Comparison of ENCODE assay signal across 8 cellular contexts in genomic region chr7:158818325-158819213, GRCh38. TPM values are rescaled to one million over a fixed set of nuclear protein-coding genes. Genes with fewer than 3 reads are reported as not detected.
DNase-seq lines count a peak whose midpoint lies in the region; ATAC-seq, FAIRE-seq and TF ChIP-seq lines count a peak whose summit lies in the region.

No MANE protein-coding gene starts in this region.

- H3K36me3 ChIP-seq in Karpas-422 (ENCODE audit: insufficient read depth, low read length), result no peaks in the 10 kb centered on the region
- peaks cover 0 to 5% of the 10 kb centered on the region in 2 donors for H3K36me3 ChIP-seq in left lung

- intact Hi-C loops in left lung (cut with DNase I), result no loop called here

- H3K4me1 ChIP-seq in Karpas-422 (ENCODE audit: low read length) (peaks cover 80% of the 10 kb centered on the region), left lung (peaks cover 48 to 85% of the 10 kb centered on the region in 2 donors)

- H3K27me3 ChIP-seq in Karpas-422 (ENCODE audit: low read length), result no peaks in the 10 kb centered on the region
- no peaks in the 10 kb centered on the region for H3K27me3 ChIP-seq in left lung

- peak; percentile 97 for FAIRE-seq in H54 (lab: Jason Lieb, UNC)

- H3K9me3 ChIP-seq in Karpas-422 (ENCODE audit: low read length), result no peaks in the 10 kb centered on the region
- H3K9me3 ChIP-seq in left lung, result no peaks in the 10 kb centered on the region

- TF ChIP-seq CTCF in GM12865 (IDR thresholded peaks at IDR 0.05; ENCODE audit: insufficient read depth, low read depth, low read length, missing control alignments) (no peak), choroid plexus epithelial cell (conservative IDR thresholded peaks at IDR 0.05; ENCODE audit: low read depth, low read length) (no peak), left lung (IDR thresholded peaks at IDR 0.05) (no peak)

- H3K4me3 ChIP-seq in GM12865 (ENCODE audit: low read depth, low read length) (peak overlapping the region; percentile 31), Karpas-422 (ENCODE audit: low read length) (no peak overlapping the region; the same call in 1 of the 2 replicates), choroid plexus epithelial cell (ENCODE audit: low read depth, low read length) (peak overlapping the region; percentile 41), left lung (peak overlapping the region in 1 of 2 donors; percentile 17)

- H3K27ac ChIP-seq in Karpas-422 (ENCODE audit: low read length) (peak overlapping the region; percentile 58), left lung (peak overlapping the region; percentile 94 to 96)

- no peaks in the 10 kb centered on the region for H4K20me1 ChIP-seq in Karpas-422 (ENCODE audit: insufficient read depth, low read depth, low read length)

- H2AFZ ChIP-seq in Karpas-422 (ENCODE audit: low read length), result no peak overlapping the region

- peak; percentile 84 for DNase-seq in GM12865 (ENCODE audit: low read depth)
- peak; percentile 95 for DNase-seq in H54 (ENCODE audit: insufficient read length, low spot score)
- DNase-seq in Karpas-422, result no peak
- DNase-seq in activated CD4-positive, CD25-positive, alpha-beta regulatory T cell treated with anti-CD3 and anti-CD28 coated beads, Interleukin-2, amount 50 U/mL, for 16 hours (ENCODE audit: low read depth, low spot score), result peak; percentile 62
- peak; percentile 98 for DNase-seq in choroid plexus epithelial cell (ENCODE audit: low read depth)
- DNase-seq in left lung, result peak; percentile 93 to 94
- peak; percentile 59 for DNase-seq in stimulated activated CD4-positive, alpha-beta T cell treated with anti-CD3 and anti-CD28 coated beads, Interleukin-2, amount 100 ng/mL, for 4 hours (ENCODE audit: low read depth)
- DNase-seq in NCI-H446 (lab: John Stamatoyannopoulos, UW), result no peak

- TF ChIP-seq POLR2A in H54 (IDR thresholded peaks at IDR 0.05; ENCODE audit: low read depth, low read length), result no peak; the same call in none of the 2 replicates

- peak; percentile 91 for ATAC-seq in left lung

- H3K4me2 ChIP-seq in Karpas-422 (ENCODE audit: low read depth, low read length, poor library complexity, severe bottlenecking), result peak overlapping the region; percentile 39

- no peaks in the 10 kb centered on the region for H3K9me2 ChIP-seq in Karpas-422 (replicated peaks; ENCODE audit: insufficient read depth, low read length)

- peak overlapping the region; percentile 23 for H3K9ac ChIP-seq in Karpas-422 (ENCODE audit: low read length)

- H3K79me2 ChIP-seq in Karpas-422 (ENCODE audit: low read length), result peaks cover 95% of the 10 kb centered on the region

RNA-seq across cellular contexts. Expression of gene ESYT2, which starts 10.7 kb away (rescaled TPM):
- total RNA-seq in Karpas-422 (2014; rRNA removed; shearing (Covaris generic); ENCODE audit: low replicate concordance), result 216 and 242 TPM in 2 replicates
- 10 to 100 TPM; 69.7 to 75.7 TPM for total RNA-seq in left lung

RNA-seq across cellular contexts. Expression of gene DYNC2I1, which starts 37.8 kb away (rescaled TPM):
- 15.9 and 40.0 TPM in 2 replicates for total RNA-seq in Karpas-422 (2014; rRNA removed; shearing (Covaris generic); ENCODE audit: low replicate concordance)
- 10 to 100 TPM; 10.8 to 17.3 TPM for total RNA-seq in left lung

Comparison
In these comparisons a context has a peak if more than half of its experiments do, and no peak if none do; other contexts are left out.
1. DNase-seq: peak in GM12865 (single experiment), H54 (single experiment), activated CD4-positive, CD25-positive, alpha-beta regulatory T cell treated with anti-CD3 and anti-CD28 coated beads, Interleukin-2, amount 50 U/mL, for 16 hours (single experiment), choroid plexus epithelial cell (single experiment), left lung (2 of 2) and stimulated activated CD4-positive, alpha-beta T cell treated with anti-CD3 and anti-CD28 coated beads, Interleukin-2, amount 100 ng/mL, for 4 hours (single experiment); none in Karpas-422 (single experiment) and NCI-H446 (0 of 2).